ENCODE assay signal across 18 cellular contexts in genomic region chr15:101210058-101210457, GRCh38. TPM values are rescaled to one million over a fixed set of nuclear protein-coding genes. Genes with fewer than 3 reads are reported as not detected.
DNase-seq lines count a peak whose midpoint lies in the region; ATAC-seq lines count a peak whose summit lies in the region.
"Had no signal": no experiment of that assay in that cellular context is flagged by ENCODE, and none has a peak within 500 bp of the region (broad histone marks: within the 10 kb centered on the region; RNA-seq: fewer than 3 reads in every experiment).

No MANE protein-coding gene starts in this region.

- peaks cover 53% of the 10 kb centered on the region for H3K36me3 Mint-ChIP-seq in stimulated activated naive CD8-positive, alpha-beta T cell treated with anti-CD3 and anti-CD28 coated beads, Interleukin-15, Interleukin-2, amounts not matched to agents 100 ng/mL and 50 ng/mL, for 24 hours (ENCODE audit: low read depth)
- peaks cover 37% of the 10 kb centered on the region for H3K36me3 Mint-ChIP-seq in activated naive CD8-positive, alpha-beta T cell treated with anti-CD3 and anti-CD28 coated beads for 36 hours
- peaks cover 0 to 14% (median 7%) of the 10 kb centered on the region in 5 donors for H3K36me3 Mint-ChIP-seq in naive thymus-derived CD4-positive, alpha-beta T cell

- H3K27me3 Mint-ChIP-seq in stimulated activated naive CD8-positive, alpha-beta T cell treated with anti-CD3 and anti-CD28 coated beads, Interleukin-15, Interleukin-2, amounts not matched to agents 100 ng/mL and 50 ng/mL, for 24 hours, result no peaks in the 10 kb centered on the region
- no peaks in the 10 kb centered on the region for H3K27me3 Mint-ChIP-seq in stimulated activated naive CD8-positive, alpha-beta T cell treated with anti-CD3 and anti-CD28 coated beads, Interleukin-15, amount 100 ng/mL, for 72 hours
- H3K27me3 Mint-ChIP-seq in activated naive CD8-positive, alpha-beta T cell treated with anti-CD3 and anti-CD28 coated beads for 36 hours, result no peaks in the 10 kb centered on the region
- H3K27me3 Mint-ChIP-seq in naive thymus-derived CD4-positive, alpha-beta T cell, result no peaks in the 10 kb centered on the region
- H3K27me3 Mint-ChIP-seq: naive thymus-derived CD8-positive, alpha-beta T cell had no signal

- intact Hi-C loops in naive thymus-derived CD4-positive, alpha-beta T cell (cut with micrococcal nuclease), result no loop called here

- H3K27me3 ChIP-seq in naive thymus-derived CD4-positive, alpha-beta T cell (ENCODE audit: control insufficient read depth in 2 of 2, insufficient read depth in 2 of 2, low read length in 2 of 2), result no peaks in the 10 kb centered on the region
- H3K27me3 ChIP-seq: dorsolateral prefrontal cortex, esophagus squamous epithelium, upper lobe of left lung had no signal

- no peaks in the 10 kb centered on the region for H3K36me3 ChIP-seq in naive thymus-derived CD4-positive, alpha-beta T cell (ENCODE audit: control insufficient read depth in 2 of 3, insufficient read depth in 3 of 3, low read length in 3 of 3)
- H3K36me3 ChIP-seq: esophagus squamous epithelium, upper lobe of left lung had no signal

- peaks cover 97% of the 10 kb centered on the region for H3K4me1 Mint-ChIP-seq in stimulated activated naive CD8-positive, alpha-beta T cell treated with anti-CD3 and anti-CD28 coated beads, Interleukin-15, Interleukin-2, amounts not matched to agents 100 ng/mL and 50 ng/mL, for 24 hours (ENCODE audit: low read depth)
- peaks cover 93% of the 10 kb centered on the region for H3K4me1 Mint-ChIP-seq in stimulated activated naive CD8-positive, alpha-beta T cell treated with anti-CD3 and anti-CD28 coated beads, Interleukin-15, amount 100 ng/mL, for 72 hours
- H3K4me1 Mint-ChIP-seq in activated naive CD8-positive, alpha-beta T cell treated with anti-CD3 and anti-CD28 coated beads for 36 hours, result peaks cover 85% of the 10 kb centered on the region
- peaks cover 42 to 86% (median 79%) of the 10 kb centered on the region in 7 donors for H3K4me1 Mint-ChIP-seq in naive thymus-derived CD4-positive, alpha-beta T cell

- H3K4me3 Mint-ChIP-seq in stimulated activated naive CD8-positive, alpha-beta T cell treated with anti-CD3 and anti-CD28 coated beads, Interleukin-15, Interleukin-2, amounts not matched to agents 100 ng/mL and 50 ng/mL, for 24 hours, result no peak overlapping the region
- no peak overlapping the region for H3K4me3 Mint-ChIP-seq in stimulated activated naive CD8-positive, alpha-beta T cell treated with anti-CD3 and anti-CD28 coated beads, Interleukin-15, amount 100 ng/mL, for 72 hours
- no peak overlapping the region for H3K4me3 Mint-ChIP-seq in activated naive CD8-positive, alpha-beta T cell treated with anti-CD3 and anti-CD28 coated beads for 36 hours
- H3K4me3 Mint-ChIP-seq in naive thymus-derived CD4-positive, alpha-beta T cell, result no peak overlapping the region
- H3K4me3 Mint-ChIP-seq: activated T-cell treated with anti-CD3 and anti-CD28 coated beads, Interleukin-2, amount 50 U/mL, for 4 hours; naive thymus-derived CD8-positive, alpha-beta T cell had no signal

- DNase-seq in stimulated activated naive CD8-positive, alpha-beta T cell treated with anti-CD3 and anti-CD28 coated beads, Interleukin-15, amount 100 ng/mL, for 72 hours, result no peak
- no peak for DNase-seq in activated naive CD8-positive, alpha-beta T cell treated with anti-CD3 and anti-CD28 coated beads for 36 hours
- no peak for DNase-seq in naive thymus-derived CD4-positive, alpha-beta T cell
- no peak for DNase-seq in activated effector memory CD4-positive, alpha-beta T cell treated with anti-CD3 and anti-CD28 coated beads, Interleukin-2, amount 50 U/mL, for 16 hours
- no peak for DNase-seq in stimulated activated CD4-positive, alpha-beta T cell treated with anti-CD3 and anti-CD28 coated beads, Interleukin-2, amount 100 ng/mL, for 24 hours
- no peak for DNase-seq in stimulated activated CD4-positive, alpha-beta T cell treated with anti-CD3 and anti-CD28 coated beads, Interleukin-4, amount 100 ng/mL, for 24 hours
- DNase-seq: activated CD4-positive, alpha-beta T cell treated with anti-CD3 and anti-CD28 coated beads for 4 hours; activated T-cell treated with anti-CD3 and anti-CD28 coated beads, Interleukin-2, amount 50 U/mL, for 4 hours; dorsolateral prefrontal cortex; esophagus squamous epithelium; hippocampal formation; naive thymus-derived CD8-positive, alpha-beta T cell; NCI-H2081; stimulated activated CD8-positive, alpha-beta memory T cell treated with anti-CD3 and anti-CD28 coated beads, Interleukin-4, amount 100 ng/mL, for 48 hours; upper lobe of left lung had no signal

- peaks cover 0 to 5% of the 10 kb centered on the region in 2 donors for H3K4me1 ChIP-seq in naive thymus-derived CD4-positive, alpha-beta T cell (ENCODE audit: control insufficient read depth in 2 of 2, insufficient read depth in 2 of 2, low read length in 2 of 2)

- POLR2A ChIA-PET in naive thymus-derived CD4-positive, alpha-beta T cell (lab: Charles Lee), result no interaction called here

- no peak for ATAC-seq in stimulated activated naive CD8-positive, alpha-beta T cell treated with anti-CD3 and anti-CD28 coated beads, Interleukin-15, amount 100 ng/mL, for 72 hours
- no peak for ATAC-seq in naive thymus-derived CD4-positive, alpha-beta T cell
- ATAC-seq in HG03095 (IDR thresholded peaks at IDR 0.05; ENCODE audit: unreplicated experiment), result no peak
- ATAC-seq: activated T-cell treated with anti-CD3 and anti-CD28 coated beads, Interleukin-2, amount 50 U/mL, for 4 hours; left lobe of liver; naive thymus-derived CD8-positive, alpha-beta T cell had no signal

- H3K9me3 Mint-ChIP-seq in stimulated activated naive CD8-positive, alpha-beta T cell treated with anti-CD3 and anti-CD28 coated beads, Interleukin-15, Interleukin-2, amounts not matched to agents 100 ng/mL and 50 ng/mL, for 24 hours, result no peaks in the 10 kb centered on the region
- no peaks in the 10 kb centered on the region for H3K9me3 Mint-ChIP-seq in stimulated activated naive CD8-positive, alpha-beta T cell treated with anti-CD3 and anti-CD28 coated beads, Interleukin-15, amount 100 ng/mL, for 72 hours
- H3K9me3 Mint-ChIP-seq in activated naive CD8-positive, alpha-beta T cell treated with anti-CD3 and anti-CD28 coated beads for 36 hours, result no peaks in the 10 kb centered on the region
- no peaks in the 10 kb centered on the region for H3K9me3 Mint-ChIP-seq in naive thymus-derived CD4-positive, alpha-beta T cell
- H3K9me3 Mint-ChIP-seq: activated T-cell treated with anti-CD3 and anti-CD28 coated beads, Interleukin-2, amount 50 U/mL, for 4 hours; naive thymus-derived CD8-positive, alpha-beta T cell had no signal

- no peak overlapping the region for H3K4me3 ChIP-seq in naive thymus-derived CD4-positive, alpha-beta T cell (ENCODE audit: low read length)
- H3K4me3 ChIP-seq: dorsolateral prefrontal cortex, esophagus squamous epithelium, upper lobe of left lung had no signal

- peak overlapping the region; percentile 42 for H3K27ac Mint-ChIP-seq in stimulated activated naive CD8-positive, alpha-beta T cell treated with anti-CD3 and anti-CD28 coated beads, Interleukin-15, Interleukin-2, amounts not matched to agents 100 ng/mL and 50 ng/mL, for 24 hours
- no peak overlapping the region for H3K27ac Mint-ChIP-seq in stimulated activated naive CD8-positive, alpha-beta T cell treated with anti-CD3 and anti-CD28 coated beads, Interleukin-15, amount 100 ng/mL, for 72 hours
- H3K27ac Mint-ChIP-seq in activated naive CD8-positive, alpha-beta T cell treated with anti-CD3 and anti-CD28 coated beads for 36 hours, result peak overlapping the region; percentile 36
- peak overlapping the region in 7 of 9 donors; percentile 0 to 56 (median 26) for H3K27ac Mint-ChIP-seq in naive thymus-derived CD4-positive, alpha-beta T cell

- CTCF ChIA-PET in naive thymus-derived CD4-positive, alpha-beta T cell (lab: Charles Lee), result no interaction called here

- H3K9me3 ChIP-seq in naive thymus-derived CD4-positive, alpha-beta T cell (ENCODE audit: control insufficient read depth in 2 of 3, low read length in 3 of 3), result no peaks in the 10 kb centered on the region
- H3K9me3 ChIP-seq: esophagus squamous epithelium, upper lobe of left lung had no signal

- H3K27ac ChIP-seq in naive thymus-derived CD4-positive, alpha-beta T cell (ENCODE audit: low read depth, low read length), result no peak overlapping the region

RNA-seq across cellular contexts. Expression of gene CHSY1, which starts 41.8 kb away (rescaled TPM):
- 10 to 100 TPM; 35.5 to 37.0 TPM for total RNA-seq in activated naive CD8-positive, alpha-beta T cell treated with anti-CD3 and anti-CD28 coated beads for 36 hours
- 10 to 100 TPM in 3 of 5 experiments, 1 to 10 TPM in 2; 8.9 to 47.0 (median 10.8) TPM for total RNA-seq in naive thymus-derived CD4-positive, alpha-beta T cell
- 1 to 10 TPM in 1 of 2 donors, under 1 TPM in 1; 0.78 to 1.2 TPM for polyA plus RNA-seq in naive thymus-derived CD4-positive, alpha-beta T cell

Comparison
In these comparisons a context has a peak if more than half of its experiments do, and no peak if none do; other contexts are left out.
1. H3K27ac Mint-ChIP-seq: peak in stimulated activated naive CD8-positive, alpha-beta T cell treated with anti-CD3 and anti-CD28 coated beads, Interleukin-15, Interleukin-2, amounts not matched to agents 100 ng/mL and 50 ng/mL, for 24 hours (single experiment), activated naive CD8-positive, alpha-beta T cell treated with anti-CD3 and anti-CD28 coated beads for 36 hours (single experiment) and naive thymus-derived CD4-positive, alpha-beta T cell (7 of 9); none in stimulated activated naive CD8-positive, alpha-beta T cell treated with anti-CD3 and anti-CD28 coated beads, Interleukin-15, amount 100 ng/mL, for 72 hours (0 of 2).